ENCODE assay signal across 8 cellular contexts in the genomic region with DNA sequence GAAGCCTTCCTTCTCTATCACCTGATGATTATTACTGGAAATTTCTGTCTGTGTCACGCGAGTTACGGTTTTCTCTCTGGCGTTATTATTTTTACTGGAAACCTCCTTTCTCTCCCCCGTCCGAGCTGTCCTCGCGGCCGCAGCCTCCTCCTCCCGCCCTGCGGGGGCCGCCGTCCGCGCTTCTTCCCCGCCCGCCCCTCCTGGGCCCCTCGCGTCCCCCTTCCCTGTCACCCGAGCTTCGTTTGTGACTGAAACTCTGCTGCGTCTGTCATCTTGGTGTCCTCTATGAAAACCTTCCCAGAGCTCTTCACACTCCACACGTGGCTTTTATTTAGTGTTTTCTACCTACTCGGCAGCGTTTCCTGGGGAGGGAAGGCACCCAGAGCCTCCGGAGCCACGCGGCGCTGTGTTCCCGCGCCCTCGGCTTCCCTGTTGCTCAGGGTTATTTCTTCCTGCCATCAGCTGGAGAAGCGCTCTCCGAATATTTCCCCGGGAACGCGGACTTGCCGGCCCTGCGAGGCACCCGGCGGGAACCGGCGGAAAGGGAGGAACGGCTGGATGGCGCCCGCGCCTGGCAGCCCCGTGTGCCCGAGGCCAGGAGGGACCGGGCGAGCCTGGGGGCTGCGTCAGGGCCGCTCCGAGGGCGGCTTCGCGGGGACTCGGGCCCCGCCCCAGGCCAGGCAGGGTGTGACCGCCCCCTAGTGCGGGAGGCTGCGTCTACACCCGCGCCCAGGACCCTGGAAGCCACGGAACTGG. TPM values are rescaled to one million over a fixed set of nuclear protein-coding genes. Genes with fewer than 3 reads are reported as not detected.
DNase-seq lines count a peak whose midpoint lies in the region; ATAC-seq and TF ChIP-seq lines count a peak whose summit lies in the region.

No MANE protein-coding gene starts in this region.

- intact Hi-C loops in breast epithelium (cut with DNase I; ENCODE audit: low total_unique reads) (loop anchor here (10.0 kb wide), 1 partner anchor 228 kb away; no protein-coding TSS in a partner anchor), MCF 10A (cut with micrococcal nuclease) (no loop called here)

- no TSS peak for BruUV-seq in MCF 10A (replicated peaks; lab: Mats Ljungman, UMichigan)

- no peaks in the 10 kb centered on the region for H3K9me3 ChIP-seq in breast epithelium

- CTCF ChIA-PET in MCF 10A (lab: Yijun Ruan, JAX) = no interaction called here

- H3K27me3 ChIP-seq in breast epithelium = peaks cover 0 to 10% of the 10 kb centered on the region in 2 donors

- H3K4me3 Mint-ChIP-seq in MCF 10A (ENCODE audit: unreplicated experiment) = no peak overlapping the region

- H3K27ac ChIP-seq in breast epithelium = peak overlapping the region in 1 of 2 donors; percentile 5

- TF ChIP-seq CTCF in breast epithelium (IDR thresholded peaks at IDR 0.05) (peak in 1 of 3 donors; percentile 20), MCF 10A (IDR thresholded peaks at IDR 0.05; ENCODE audit: unreplicated experiment) (no peak), cardiac fibroblast (IDR thresholded peaks at IDR 0.05; ENCODE audit: low read depth, low read length) (peak; percentile 39)

- H3K27me3 Mint-ChIP-seq in MCF 10A (ENCODE audit: insufficient read depth, unreplicated experiment) = peaks cover 14% of the 10 kb centered on the region

- no peaks in the 10 kb centered on the region for H3K4me1 Mint-ChIP-seq in MCF 10A (ENCODE audit: insufficient read depth, unreplicated experiment)

- POLR2A ChIA-PET in MCF 10A (lab: Yijun Ruan, JAX) = no interaction called here

- H3K36me3 Mint-ChIP-seq in MCF 10A (ENCODE audit: insufficient read depth, unreplicated experiment) = no peaks in the 10 kb centered on the region

- no peak for TF ChIP-seq POLR2A in breast epithelium (IDR thresholded peaks at IDR 0.05)

- DNase-seq in breast epithelium (ENCODE audit: low spot score in 2 of 2) = no peak
- no peak for DNase-seq in MCF 10A (ENCODE audit: unreplicated experiment)
- DNase-seq in cardiac fibroblast (ENCODE audit: low read depth in 2 of 2) = peak; percentile 22 to 45
- DNase-seq in left kidney (ENCODE audit: low read depth, low spot score) = peak; percentile 84
- DNase-seq in stimulated activated naive CD8-positive, alpha-beta T cell treated with anti-CD3 and anti-CD28 coated beads, Interleukin-15, Interleukin-2, amounts not matched to agents 100 U/mL and 50 U/mL, for 24 hours = peak; percentile 39

- H3K4me3 ChIP-seq in breast epithelium (peak overlapping the region; percentile 23 to 65 (median 46)), cardiac fibroblast (replicated peaks in 1 of 2; ENCODE audit: low read depth in 2 of 2, low read length in 2 of 2) (peak overlapping the region; percentile 35 to 43)

- H3K27ac Mint-ChIP-seq in MCF 10A (ENCODE audit: low read depth, unreplicated experiment) = no peak overlapping the region

- ATAC-seq in stimulated activated naive CD8-positive, alpha-beta T cell treated with anti-CD3 and anti-CD28 coated beads, Interleukin-15, Interleukin-2, amounts not matched to agents 100 U/mL and 50 U/mL, for 24 hours = peak; percentile 60
- ATAC-seq in HG02798 (IDR thresholded peaks at IDR 0.05; ENCODE audit: poor library complexity, unreplicated experiment) = no peak
- no peak for ATAC-seq in GM21526 (IDR thresholded peaks at IDR 0.05; ENCODE audit: low FRiP score, unreplicated experiment)
- ATAC-seq in HG03439 (IDR thresholded peaks at IDR 0.05; ENCODE audit: unreplicated experiment) = no peak

- peaks cover 0 to 4% of the 10 kb centered on the region in 2 donors for H3K4me1 ChIP-seq in breast epithelium

- H3K9me3 Mint-ChIP-seq in MCF 10A (ENCODE audit: unreplicated experiment) = no peaks in the 10 kb centered on the region

- no peaks in the 10 kb centered on the region for H3K36me3 ChIP-seq in breast epithelium

RNA-seq across cellular contexts. Expression of gene TRIP13, which starts 33.9 kb away (rescaled TPM):
- 1 to 10 TPM in 2 of 3 donors, under 1 TPM in 1; 0.96 to 2.3 (median 1.5) TPM for total RNA-seq in breast epithelium
- total RNA-seq in MCF 10A (2022) = 13.7 and 21.4 TPM in 2 replicates

RNA-seq across cellular contexts. Expression of gene BRD9, which starts 34.0 kb away (rescaled TPM):
- total RNA-seq in breast epithelium = 10 to 100 TPM; 33.3 to 44.6 (median 36.1) TPM
- 44.9 and 48.9 TPM in 2 replicates for total RNA-seq in MCF 10A (2022)

Comparison
In these comparisons a context has a peak if more than half of its experiments do, and no peak if none do; other contexts are left out.
1. DNase-seq: peak in cardiac fibroblast (2 of 2), left kidney (single experiment) and stimulated activated naive CD8-positive, alpha-beta T cell treated with anti-CD3 and anti-CD28 coated beads, Interleukin-15, Interleukin-2, amounts not matched to agents 100 U/mL and 50 U/mL, for 24 hours (single experiment); none in breast epithelium (0 of 2) and MCF 10A (single experiment).